Comparison of ENCODE assay signal across 9 cellular contexts in genomic region chr13:48561461-48562224, GRCh38. TPM values are rescaled to one million over a fixed set of nuclear protein-coding genes. Genes with fewer than 3 reads are reported as not detected.
DNase-seq lines count a peak whose midpoint lies in the region; ATAC-seq and TF ChIP-seq lines count a peak whose summit lies in the region.
"Had no signal": no experiment of that assay in that cellular context is flagged by ENCODE, and none has a peak within 500 bp of the region (broad histone marks: within the 10 kb centered on the region; RNA-seq: fewer than 3 reads in every experiment).

No MANE protein-coding gene starts in this region.

- TF ChIP-seq POLR2A in vagina (IDR thresholded peaks at IDR 0.05) = no peak

- H3K27me3 Mint-ChIP-seq in activated B cell treated with CpG ODN at 0.5 μM for 24 hours = peaks cover 57% of the 10 kb centered on the region

- no TSS peak for BruUV-seq in A673 (replicated peaks; lab: Mats Ljungman, UMichigan)

- H3K36me3 ChIP-seq in A673 (ENCODE audit: insufficient read depth, low read length, poor library complexity, severe bottlenecking) (no peaks in the 10 kb centered on the region), H7 (replicated peaks; ENCODE audit: control insufficient read depth, insufficient read depth, low read length) (no peaks in the 10 kb centered on the region), vagina (no peaks in the 10 kb centered on the region)

- intact Hi-C loops in A673 (cut with micrococcal nuclease; ENCODE audit: unreplicated experiment) (no loop called here), activated B cell treated with CpG ODN at 0.5 μM for 24 hours (cut with micrococcal nuclease) (loop anchor here (1.0 to 5.0 kb wide), 7 partner anchors 13 to 324 kb away; no protein-coding TSS in a partner anchor), vagina (cut with DNase I) (no loop called here), left cardiac atrium (cut with DNase I) (no loop called here)

- H3K27me3 ChIP-seq in A673 (replicated peaks; ENCODE audit: insufficient read depth, low read depth, low read length, poor library complexity) = no peaks in the 10 kb centered on the region
- no peaks in the 10 kb centered on the region for H3K27me3 ChIP-seq in H7 (ENCODE audit: control insufficient read depth, insufficient read depth, low read length)
- no peaks in the 10 kb centered on the region for H3K27me3 ChIP-seq in vagina

- CTCF ChIA-PET in A673 (lab: Charles Lee) = no interaction called here
- CTCF ChIA-PET in activated B cell treated with CpG ODN at 0.5 μM for 24 hours (lab: Charles Lee) = interaction anchor here (2.4 kb wide), 1 partner anchor 18 kb away, joined by 17 read pairs; no protein-coding TSS in a partner anchor

- no peak overlapping the region for H3K27ac Mint-ChIP-seq in activated B cell treated with CpG ODN at 0.5 μM for 24 hours

- peak; percentile 24 for DNase-seq in A673 (ENCODE audit: low spot score)
- DNase-seq in activated B cell treated with CpG ODN at 0.5 μM for 24 hours = no peak
- no peak for DNase-seq in H7
- no peak for DNase-seq in vagina (ENCODE audit: extremely low spot score in 2 of 2)
- DNase-seq in HuH-7.5 (ENCODE audit: low spot score) = no peak
- no peak for DNase-seq in left cardiac atrium

- peaks cover 24% of the 10 kb centered on the region for H3K4me1 Mint-ChIP-seq in activated B cell treated with CpG ODN at 0.5 μM for 24 hours

- peak; percentile 17 for ATAC-seq in GM18861 (IDR thresholded peaks at IDR 0.05; ENCODE audit: unreplicated experiment)
- ATAC-seq in HG03432 (IDR thresholded peaks at IDR 0.05; ENCODE audit: unreplicated experiment) = peak; percentile 26
- peak; percentile 5 for ATAC-seq in activated B cell treated with CpG ODN at 0.5 μM for 24 hours (ENCODE audit: low read depth)
- no peak for ATAC-seq in left cardiac atrium
- ATAC-seq: Panc1 had no signal

- no peaks in the 10 kb centered on the region for H3K36me3 Mint-ChIP-seq in activated B cell treated with CpG ODN at 0.5 μM for 24 hours (ENCODE audit: low read depth)

- H3K9me3 Mint-ChIP-seq in activated B cell treated with CpG ODN at 0.5 μM for 24 hours = peaks cover 3% of the 10 kb centered on the region

- H3K4me3 ChIP-seq in A673 (ENCODE audit: low read depth, low read length, poor library complexity, severe bottlenecking) (no peak overlapping the region), H7 (ENCODE audit: insufficient read depth, low read depth, low read length) (no peak overlapping the region), vagina (no peak overlapping the region)

- TF ChIP-seq CTCF in A673 (conservative IDR thresholded peaks at IDR 0.05; ENCODE audit: low read depth, low read length) (no peak), activated B cell treated with CpG ODN at 0.5 μM for 24 hours (IDR thresholded peaks at IDR 0.05) (no peak), vagina (IDR thresholded peaks at IDR 0.05) (no peak)

- H3K4me3 Mint-ChIP-seq in activated B cell treated with CpG ODN at 0.5 μM for 24 hours = no peak overlapping the region

- POLR2A ChIA-PET in A673 (lab: Charles Lee; ENCODE audit: low non-redundant PET) (interaction anchor here (0.6 kb wide), 1 partner anchor 1059 kb away, joined by 3 read pairs; no protein-coding TSS in a partner anchor), activated B cell treated with CpG ODN at 0.5 μM for 24 hours (lab: Charles Lee) (interaction anchor here (0.5 to 2.0 kb wide), 7 partner anchors 17 to 337 kb away, joined by 3 to 8 read pairs (median 6); partner anchors contain the start of gene RCBTB2)

- H3K27ac ChIP-seq in A673 (ENCODE audit: low read depth, low read length, poor library complexity, severe bottlenecking) = no peak overlapping the region
- H3K27ac ChIP-seq in vagina = no peak overlapping the region

- no peaks in the 10 kb centered on the region for H3K9me3 ChIP-seq in A673 (ENCODE audit: low read depth, low read length, poor library complexity, severe bottlenecking)
- H3K9me3 ChIP-seq in vagina = no peaks in the 10 kb centered on the region

- H3K4me1 ChIP-seq in A673 (ENCODE audit: insufficient read depth, low read length, poor library complexity, severe bottlenecking) = no peaks in the 10 kb centered on the region
- peaks cover 8% of the 10 kb centered on the region for H3K4me1 ChIP-seq in vagina

RNA-seq across cellular contexts. Expression of gene RCBTB2, which starts 28.8 kb away (rescaled TPM):
- total RNA-seq in A673 (2021) (4.3 and 6.3 TPM in 2 replicates), activated B cell treated with CpG ODN at 0.5 μM for 24 hours (2.3 and 2.4 TPM in 2 replicates), vagina (14.7 TPM), left cardiac atrium (10 to 100 TPM in 1 of 2 donors, 1 to 10 TPM in 1; 9.7 to 13.9 TPM)
- total RNA-seq in H7 (2014; rRNA removed; shearing (Covaris generic)) = 7.9 and 13.1 TPM in 2 replicates

Comparison
In these comparisons a context has a peak if more than half of its experiments do, and no peak if none do; other contexts are left out.
1. ATAC-seq: peak in GM18861 (single experiment), HG03432 (single experiment) and activated B cell treated with CpG ODN at 0.5 μM for 24 hours (single experiment); none in left cardiac atrium (0 of 2).